ENCODE assay signal across 8 cellular contexts in the genomic region with DNA sequence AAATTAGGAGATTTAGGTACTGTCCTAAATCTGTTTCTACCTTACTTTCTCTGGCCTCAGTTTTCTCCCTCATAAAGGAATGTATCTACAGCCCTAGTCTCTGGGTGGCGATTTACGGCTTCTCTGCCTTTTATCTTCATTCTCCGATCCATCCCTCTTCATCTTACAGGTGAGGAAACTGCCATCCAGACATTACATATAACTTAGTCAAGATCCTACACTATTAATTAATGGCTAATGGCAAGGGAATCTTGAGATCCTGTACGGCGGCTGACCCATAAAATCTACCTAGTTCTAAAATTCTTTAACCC. TPM values are rescaled to one million over a fixed set of nuclear protein-coding genes. Genes with fewer than 3 reads are reported as not detected.
DNase-seq lines count a peak whose midpoint lies in the region; ATAC-seq and TF ChIP-seq lines count a peak whose summit lies in the region.

No MANE protein-coding gene starts in this region.

- H3K27ac ChIP-seq in heart right ventricle (peak overlapping the region; percentile 67 to 95 (median 88)), angular gyrus (ENCODE audit: low read depth, low read length) (peak overlapping the region; percentile 90), lower lobe of right lung (peak overlapping the region; percentile 95), uterus (peak overlapping the region; percentile 82 to 85)

- no peak for TF ChIP-seq POLR2A in uterus (IDR thresholded peaks at IDR 0.05)

- DNase-seq in heart right ventricle = no peak
- no peak for DNase-seq in left cardiac atrium
- no peak for DNase-seq in lower lobe of right lung
- DNase-seq in uterus = no peak
- no peak for DNase-seq in SKM-1 treated with dmso at 0.1 percent for 144 hours (lab: John Stamatoyannopoulos, UW; ENCODE audit: unreplicated experiment)
- DNase-seq in GM19240 (ENCODE audit: insufficient read length, low spot score) = no peak

- H3K36me3 ChIP-seq in heart right ventricle (peaks cover 0 to 22% (median 5%) of the 10 kb centered on the region in 9 donors), lower lobe of right lung (peaks cover 15% of the 10 kb centered on the region), uterus (no peaks in the 10 kb centered on the region)

- 48 to 62% methylated on average over 5 of the region's 5 CpGs for WGBS in heart right ventricle, 2 donors

- peak overlapping the region; percentile 70 to 99 (median 94) for H3K4me3 ChIP-seq in heart right ventricle
- peak overlapping the region; percentile 99 for H3K4me3 ChIP-seq in lower lobe of right lung
- H3K4me3 ChIP-seq in uterus = peak overlapping the region; percentile 87 to 91

- H3K9me3 ChIP-seq in heart right ventricle (no peaks in the 10 kb centered on the region), lower lobe of right lung (no peaks in the 10 kb centered on the region), uterus (no peaks in the 10 kb centered on the region)

- intact Hi-C loops in heart right ventricle (cut with DNase I) = loop anchor here in 1 of 10 donors (5.0 kb wide), 2 partner anchors 110 to 215 kb away; a partner anchor contains a TSS
- intact Hi-C loops in left cardiac atrium (cut with DNase I) = no loop called here
- intact Hi-C loops in lower lobe of right lung (cut with DNase I) = no loop called here
- intact Hi-C loops in uterus (cut with DNase I; ENCODE audit: low total_unique reads) = no loop called here

- no peaks in the 10 kb centered on the region for H3K27me3 ChIP-seq in heart right ventricle
- no peaks in the 10 kb centered on the region for H3K27me3 ChIP-seq in lower lobe of right lung (ENCODE audit: low read depth)
- no peaks in the 10 kb centered on the region for H3K27me3 ChIP-seq in uterus

- ATAC-seq in heart right ventricle (peak in 2 of 8 donors; percentile 2 to 20), left cardiac atrium (no peak), lower lobe of right lung (peak in 1 of 2 donors; percentile 11), esophagus mucosa (no peak)

- H3K4me1 ChIP-seq in heart right ventricle (peaks cover 0 to 44% (median 30%) of the 10 kb centered on the region in 9 donors), lower lobe of right lung (peaks cover 33% of the 10 kb centered on the region), uterus (no peaks in the 10 kb centered on the region)

- TF ChIP-seq CTCF in heart right ventricle (IDR thresholded peaks at IDR 0.05) (no peak), lower lobe of right lung (IDR thresholded peaks at IDR 0.05) (no peak), uterus (IDR thresholded peaks at IDR 0.05) (no peak)

RNA-seq across cellular contexts. Expression of a gene that starts 0.4 kb away (rescaled TPM):
- total RNA-seq in heart right ventricle (10 to 100 TPM; 55.6 to 94.3 (median 66.4) TPM), left cardiac atrium (10 to 100 TPM; 48.5 to 51.4 TPM), lower lobe of right lung (59.4 TPM), uterus (10 to 100 TPM in 3 of 4 donors, 1 to 10 TPM in 1; 5.9 to 75.9 (median 26.4) TPM), esophagus mucosa (22.3 TPM)
- polyA plus RNA-seq in heart right ventricle = 10 to 100 TPM; 15.1 to 24.9 TPM

RNA-seq across cellular contexts. Expression of a gene that starts 12.6 kb away (rescaled TPM):
- total RNA-seq in heart right ventricle (1 to 10 TPM in 3 of 10 donors, under 1 TPM in 7; 0.42 to 3.2 (median 0.66) TPM), left cardiac atrium (1 to 10 TPM; 1.7 to 2.3 TPM), lower lobe of right lung (24.4 TPM), uterus (1 to 10 TPM in 1 of 4 donors, under 1 TPM in 3; 0.26 to 1.5 (median 0.75) TPM), esophagus mucosa (0.08 TPM)
- under 1 TPM; 0.38 to 0.59 TPM for polyA plus RNA-seq in heart right ventricle
